ENCODE assay signal across 9 cellular contexts in the genomic region with DNA sequence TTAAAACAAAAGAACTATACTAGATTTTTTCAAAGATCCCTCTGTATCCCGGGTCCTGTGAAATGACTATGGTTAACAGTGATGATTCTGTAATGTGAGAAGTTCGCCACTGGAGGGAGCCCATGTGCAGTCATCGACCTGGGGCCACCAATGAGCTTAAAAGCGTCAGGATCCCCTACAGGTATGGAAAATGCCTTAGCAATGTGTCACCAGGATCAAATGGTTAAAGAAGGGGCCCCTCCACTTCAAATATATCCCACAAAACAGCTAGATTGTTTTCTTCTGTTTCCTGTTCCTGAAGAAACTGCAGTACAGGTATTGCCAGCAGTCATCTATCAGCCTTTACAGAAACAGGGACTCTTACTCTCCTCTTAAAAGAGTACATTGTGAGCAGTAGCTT. TPM values are rescaled to one million over a fixed set of nuclear protein-coding genes. Genes with fewer than 3 reads are reported as not detected.
DNase-seq lines count a peak whose midpoint lies in the region; ATAC-seq and TF ChIP-seq lines count a peak whose summit lies in the region.
"Had no signal": no experiment of that assay in that cellular context is flagged by ENCODE, and none has a peak within 500 bp of the region (broad histone marks: within the 10 kb centered on the region; RNA-seq: fewer than 3 reads in every experiment).

No MANE protein-coding gene starts in this region.

- peak; percentile 72 for ATAC-seq in left ventricle myocardium superior
- ATAC-seq in gastrocnemius medialis, result peak; percentile 68 to 81

- no peaks in the 10 kb centered on the region for H3K27me3 ChIP-seq in SU-DHL-6 (ENCODE audit: low read length)
- H3K27me3 ChIP-seq in adipocyte (replicated peaks; ENCODE audit: control insufficient read depth, insufficient read depth, low read length), result peaks cover 3% of the 10 kb centered on the region
- no peaks in the 10 kb centered on the region for H3K27me3 ChIP-seq in gastrocnemius medialis

- H3K9me2 ChIP-seq in SU-DHL-6 (replicated peaks; ENCODE audit: insufficient read depth, low read length), result no peaks in the 10 kb centered on the region

- TF ChIP-seq POLR2A in gastrocnemius medialis (IDR thresholded peaks at IDR 0.05), result no peak

- no peaks in the 10 kb centered on the region for H3K4me1 ChIP-seq in adipocyte (ENCODE audit: control insufficient read depth, insufficient read depth, low read length)
- no peaks in the 10 kb centered on the region for H3K4me1 ChIP-seq in gastrocnemius medialis

- no peak overlapping the region for H3K9ac ChIP-seq in SU-DHL-6 (ENCODE audit: low read length)
- no peak overlapping the region for H3K9ac ChIP-seq in adipocyte (ENCODE audit: low read length)

- no peaks in the 10 kb centered on the region for H3K79me2 ChIP-seq in SU-DHL-6 (ENCODE audit: insufficient read depth, low read length)

- H3K4me3 ChIP-seq in SU-DHL-6 (ENCODE audit: insufficient read depth, low read length, poor library complexity, severe bottlenecking) (no peak overlapping the region), adipocyte (ENCODE audit: low read length) (no peak overlapping the region), gastrocnemius medialis (no peak overlapping the region)

- H4K20me1 ChIP-seq in SU-DHL-6 (ENCODE audit: low read depth, low read length), result no peaks in the 10 kb centered on the region

- H3K9me3 ChIP-seq in SU-DHL-6 (ENCODE audit: insufficient read depth, low read length), result no peaks in the 10 kb centered on the region
- H3K9me3 ChIP-seq in adipocyte (ENCODE audit: control insufficient read depth, low read length), result no peaks in the 10 kb centered on the region
- no peaks in the 10 kb centered on the region for H3K9me3 ChIP-seq in gastrocnemius medialis

- TF ChIP-seq CTCF in 22Rv1 (IDR thresholded peaks at IDR 0.05) (peak; percentile 78), GM13976 (IDR thresholded peaks at IDR 0.05; ENCODE audit: borderline replicate concordance, control extremely low read depth, extremely low read depth, insufficient read depth, missing control alignments) (peak; percentile 71), SU-DHL-6 (IDR thresholded peaks at IDR 0.05; ENCODE audit: insufficient read depth, low read length, poor library complexity, severe bottlenecking) (peak; percentile 81), gastrocnemius medialis (IDR thresholded peaks at IDR 0.05 in 4 of 5, conservative IDR thresholded peaks at IDR 0.05 in 1 of 5) (peak; percentile 50 to 75 (median 63))

- intact Hi-C loops in left ventricle myocardium superior (cut with micrococcal nuclease) (no loop called here), gastrocnemius medialis (cut with DNase I; ENCODE audit: low total_unique reads) (no loop called here)

- H3K4me2 ChIP-seq in SU-DHL-6 (ENCODE audit: low read depth, low read length, poor library complexity, severe bottlenecking), result no peak overlapping the region

- H3F3A ChIP-seq in SU-DHL-6 (ENCODE audit: insufficient read depth), result peaks cover 38% of the 10 kb centered on the region

- DNase-seq in GM13976 (ENCODE audit: low spot score) (peak; percentile 54), M059J (ENCODE audit: low read depth) (peak; percentile 58), adipocyte (ENCODE audit: low read depth) (peak; percentile 79), left ventricle myocardium superior (peak; percentile 41), gastrocnemius medialis (peak in 1 of 2 donors; percentile 22), GF-D8 (lab: John Stamatoyannopoulos, UW) (no peak)

- H2AFZ ChIP-seq in SU-DHL-6 (ENCODE audit: low read depth, low read length, severe bottlenecking), result no peak overlapping the region

- H3K36me3 ChIP-seq in SU-DHL-6 (ENCODE audit: low read length), result no peaks in the 10 kb centered on the region
- no peaks in the 10 kb centered on the region for H3K36me3 ChIP-seq in adipocyte (ENCODE audit: control insufficient read depth, insufficient read depth, low read length, severe bottlenecking)
- peaks cover 0 to 62% of the 10 kb centered on the region in 2 donors for H3K36me3 ChIP-seq in gastrocnemius medialis

- H3K27ac ChIP-seq in 22Rv1 (no peak overlapping the region), SU-DHL-6 (ENCODE audit: low read depth, low read length) (peak overlapping the region; percentile 86), gastrocnemius medialis (no peak overlapping the region)

- in situ Hi-C loops in GM13976 (cut with MboI; ENCODE audit: low sequenced_read_pairs, unreplicated experiment), result no loop called here
- in situ Hi-C loops in gastrocnemius medialis (cut with MboI; ENCODE audit: low sequenced_read_pairs in 4 of 4), result loop anchor here in 1 of 4 donors (10.0 kb wide), 1 partner anchor 236 kb away; no protein-coding TSS in a partner anchor

RNA-seq across cellular contexts. Expression of gene CHRNA1, which starts 15.3 kb away (rescaled TPM):
- total RNA-seq in M059J (2014; rRNA removed; shearing (Covaris generic)), result 0.17 TPM in 1 of 2 replicates, not detected in the other
- total RNA-seq in left ventricle myocardium superior, result not detected
- 100 to 1,000 TPM in 2 of 4 donors, 10 to 100 TPM in 2; 84.6 to 306 (median 185) TPM for total RNA-seq in gastrocnemius medialis
- total RNA-seq: temporal lobe had no signal

Comparison
In these comparisons a context has a peak if more than half of its experiments do, and no peak if none do; other contexts are left out.
1. RNA of gene CHRNA1, which starts 15.3 kb away (total RNA-seq): 84.6 to 306 TPM in gastrocnemius medialis; 0.17 TPM in M059J and not detected in left ventricle myocardium superior (single experiment); every median in the first group is over 10 times any median in the second.
2. Peak in every context shown above with its lines, with median percentiles within 50 percentile points of each other: CTCF ChIP-seq.